In genomic region chr11:78014937-78015520, GRCh38 we compare ENCODE assay signal across 13 cellular contexts. TPM values are rescaled to one million over a fixed set of nuclear protein-coding genes. Genes with fewer than 3 reads are reported as not detected.
"Had no signal": no experiment of that assay in that cellular context is flagged by ENCODE, and none has a peak within 500 bp of the region (broad histone marks: within the 10 kb centered on the region; RNA-seq: fewer than 3 reads in every experiment).

No MANE protein-coding gene starts in this region.

RNA-seq across cellular contexts. Expression of gene THRSP, which starts 48.6 kb away (rescaled TPM):
- total RNA-seq: activated B cell treated with CpG ODN at 0.5 μM for 24 hours; activated CD4-positive, alpha-beta memory T cell treated with anti-CD3 and anti-CD28 coated beads for 36 hours; activated CD4-positive, alpha-beta T cell treated with anti-CD3 and anti-CD28 coated beads, Interleukin-2, amount 10 ng/mL, durations not matched to agents 24 days and 14 days; activated CD8-positive, alpha-beta memory T cell treated with anti-CD3 and anti-CD28 coated beads for 36 hours; activated CD8-positive, alpha-beta T cell treated with anti-CD3 and anti-CD28 coated beads for 36 hours; activated naive CD4-positive, alpha-beta T cell treated with anti-CD3 and anti-CD28 coated beads for 36 hours; activated naive CD4-positive, alpha-beta T cell treated with anti-CD3 and anti-CD28 coated beads, Interleukin-2, amount 50 U/mL, for 72 hours; activated naive CD8-positive, alpha-beta T cell treated with anti-CD3 and anti-CD28 coated beads for 36 hours; activated T-cell treated with anti-CD3 and anti-CD28 coated beads, Interleukin-2, amount 50 U/mL, for 4 hours; activated T-cell treated with anti-CD3 and anti-CD28 coated beads, Interleukin-2, amount 50 U/mL, for 72 hours; activated T-helper 1 cell treated with anti-CD3 and anti-CD28 coated beads, Interleukin-12 subunit alpha, Interleukin-12 subunit beta, Interleukin-2, Interleukin-4 antibody, amounts not matched to agents 30 ng/mL and 10 ng/mL and 1 ng/mL, durations not matched to agents 14 hours and 24 hours and 36 hours; activated T-helper 17 cell treated with anti-CD3 and anti-CD28 coated beads, Interleukin-2, amount 50 U/mL, for 72 hours; astrocyte had no signal
